13 cellular contexts compared by ENCODE assay signal in the genomic region with DNA sequence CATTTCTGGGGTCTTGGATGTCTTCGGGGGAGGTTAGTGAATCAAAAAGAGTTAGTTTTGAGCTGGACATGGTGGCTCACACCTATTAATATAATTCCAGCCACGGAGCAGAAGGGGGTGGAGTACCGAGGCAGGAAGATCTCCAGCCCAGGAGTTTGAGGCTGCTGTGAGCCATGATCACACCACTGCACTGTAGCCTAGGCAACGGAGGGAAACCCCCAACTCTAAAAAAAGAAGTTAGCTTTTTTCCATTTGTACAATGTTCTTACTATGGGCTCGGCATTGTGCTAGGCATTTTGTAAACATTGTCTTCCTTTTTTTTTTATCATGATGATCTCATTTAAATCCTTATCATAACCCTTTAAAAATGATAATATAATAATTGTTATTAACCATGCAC. TPM values are rescaled to one million over a fixed set of nuclear protein-coding genes. Genes with fewer than 3 reads are reported as not detected.
DNase-seq lines count a peak whose midpoint lies in the region; ATAC-seq, FAIRE-seq and TF ChIP-seq lines count a peak whose summit lies in the region.
"Had no signal": no experiment of that assay in that cellular context is flagged by ENCODE, and none has a peak within 500 bp of the region (broad histone marks: within the 10 kb centered on the region; RNA-seq: fewer than 3 reads in every experiment).

No MANE protein-coding gene starts in this region.

- FAIRE-seq in G401.6 (lab: Jason Lieb, UNC): peak; percentile 65

- no peak for TF ChIP-seq CTCF in chondrocyte (IDR thresholded peaks at IDR 0.05)

- peaks cover 3% of the 10 kb centered on the region for H3K4me1 Mint-ChIP-seq in chondrocyte (ENCODE audit: low read depth)
- H3K4me1 Mint-ChIP-seq: CD14-positive monocyte had no signal

- peak overlapping the region; percentile 72 for H3K27ac Mint-ChIP-seq in chondrocyte (ENCODE audit: unreplicated experiment)
- H3K27ac Mint-ChIP-seq: CD14-positive monocyte had no signal

- no peaks in the 10 kb centered on the region for H3K27me3 Mint-ChIP-seq in chondrocyte (ENCODE audit: low read depth)

- peaks cover under 1% of the 10 kb centered on the region for H3K36me3 Mint-ChIP-seq in chondrocyte (ENCODE audit: low read depth)
- H3K36me3 Mint-ChIP-seq: CD14-positive monocyte had no signal

- DNase-seq in chondrocyte (ENCODE audit: low spot score): no peak
- DNase-seq in NCI-H2196 (lab: John Stamatoyannopoulos, UW; ENCODE audit: unreplicated experiment): no peak
- DNase-seq: NCI-H1694 treated with DMSO at 0.1 percent for 48 hours; NCI-H748 treated with DMSO at 0.1 percent for 48 hours; stimulated activated naive CD4-positive, alpha-beta T cell treated with Interleukin-2 at 50 U/mL for 16 hours had no signal

- ATAC-seq in HG03442 (IDR thresholded peaks at IDR 0.05; ENCODE audit: unreplicated experiment) (peak; percentile 47), HG02642 (IDR thresholded peaks at IDR 0.05; ENCODE audit: poor library complexity, unreplicated experiment) (no peak), GM21825 (IDR thresholded peaks at IDR 0.05; ENCODE audit: unreplicated experiment) (no peak)
- ATAC-seq: HCT116 had no signal

- H3K9me3 Mint-ChIP-seq in chondrocyte (ENCODE audit: low read depth): no peaks in the 10 kb centered on the region

- no peak overlapping the region for H3K4me3 Mint-ChIP-seq in chondrocyte (ENCODE audit: unreplicated experiment)
- H3K4me3 Mint-ChIP-seq: CD14-positive monocyte had no signal

RNA-seq across cellular contexts. Expression of gene SNF8, which starts 8.3 kb away (rescaled TPM):
- total RNA-seq in chondrocyte: 123 to 147 TPM (median 126 TPM) in 3 replicates

RNA-seq across cellular contexts. Expression of gene GIP, which starts 15.5 kb away (rescaled TPM):
- total RNA-seq in chondrocyte: not detected in 3 replicates
- total RNA-seq: cardiac septum, SJSA1 had no signal

RNA-seq across cellular contexts. Expression of gene IGF2BP1, which starts 44.3 kb away (rescaled TPM):
- total RNA-seq in chondrocyte: 47.1 to 60.0 TPM (median 57.6 TPM) in 3 replicates
- total RNA-seq: cardiac septum had no signal

RNA-seq across cellular contexts. Expression of gene UBE2Z, which starts 44.7 kb away (rescaled TPM):
- 114 to 116 TPM (median 114 TPM) in 3 replicates for total RNA-seq in chondrocyte
